ENCODE assay signal across 2 cellular contexts in the genomic region with DNA sequence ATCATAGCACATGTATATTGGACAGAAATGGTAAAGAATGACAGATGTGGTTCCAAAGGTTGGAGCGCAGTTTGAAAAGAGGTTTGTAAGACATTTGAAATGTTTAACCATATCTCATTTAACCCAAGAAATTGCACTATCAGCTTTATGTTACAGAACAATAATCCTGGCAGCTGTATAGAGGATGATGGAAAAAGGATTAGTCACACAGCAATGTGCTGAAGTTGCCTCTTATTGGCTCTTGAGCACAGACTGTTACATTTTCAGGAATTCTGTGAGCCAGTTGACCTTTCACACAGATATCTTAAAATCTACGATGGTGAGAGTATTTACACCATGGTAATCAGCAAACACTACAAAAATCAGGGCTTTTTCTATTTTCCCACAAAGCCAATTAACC.
TF ChIP-seq lines count a peak whose summit lies in the region.

No MANE protein-coding gene starts in this region.

TF ChIP-seq in SK-N-SH, 30 proteins besides CTCF, POLR2A, EP300 and RAD21:
- TF ChIP-seq, protein P1, sequence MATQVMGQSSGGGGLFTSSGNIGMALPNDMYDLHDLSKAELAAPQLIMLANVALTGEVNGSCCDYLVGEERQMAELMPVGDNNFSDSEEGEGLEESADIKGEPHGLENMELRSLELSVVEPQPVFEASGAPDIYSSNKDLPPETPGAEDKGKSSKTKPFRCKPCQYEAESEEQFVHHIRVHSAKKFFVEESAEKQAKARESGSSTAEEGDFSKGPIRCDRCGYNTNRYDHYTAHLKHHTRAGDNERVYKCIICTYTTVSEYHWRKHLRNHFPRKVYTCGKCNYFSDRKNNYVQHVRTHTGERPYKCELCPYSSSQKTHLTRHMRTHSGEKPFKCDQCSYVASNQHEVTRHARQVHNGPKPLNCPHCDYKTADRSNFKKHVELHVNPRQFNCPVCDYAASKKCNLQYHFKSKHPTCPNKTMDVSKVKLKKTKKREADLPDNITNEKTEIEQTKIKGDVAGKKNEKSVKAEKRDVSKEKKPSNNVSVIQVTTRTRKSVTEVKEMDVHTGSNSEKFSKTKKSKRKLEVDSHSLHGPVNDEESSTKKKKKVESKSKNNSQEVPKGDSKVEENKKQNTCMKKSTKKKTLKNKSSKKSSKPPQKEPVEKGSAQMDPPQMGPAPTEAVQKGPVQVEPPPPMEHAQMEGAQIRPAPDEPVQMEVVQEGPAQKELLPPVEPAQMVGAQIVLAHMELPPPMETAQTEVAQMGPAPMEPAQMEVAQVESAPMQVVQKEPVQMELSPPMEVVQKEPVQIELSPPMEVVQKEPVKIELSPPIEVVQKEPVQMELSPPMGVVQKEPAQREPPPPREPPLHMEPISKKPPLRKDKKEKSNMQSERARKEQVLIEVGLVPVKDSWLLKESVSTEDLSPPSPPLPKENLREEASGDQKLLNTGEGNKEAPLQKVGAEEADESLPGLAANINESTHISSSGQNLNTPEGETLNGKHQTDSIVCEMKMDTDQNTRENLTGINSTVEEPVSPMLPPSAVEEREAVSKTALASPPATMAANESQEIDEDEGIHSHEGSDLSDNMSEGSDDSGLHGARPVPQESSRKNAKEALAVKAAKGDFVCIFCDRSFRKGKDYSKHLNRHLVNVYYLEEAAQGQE (IDR thresholded peaks at IDR 0.05; ENCODE audit: low read depth, low read length), result no peak

TF ChIP-seq in SK-N-SH treated with all-trans-retinoic acid at 6 μM for 48 hours, 23 proteins besides CTCF, POLR2A, EP300 and RAD21 (continued from another document):
- TF ChIP-seq, protein P2, sequence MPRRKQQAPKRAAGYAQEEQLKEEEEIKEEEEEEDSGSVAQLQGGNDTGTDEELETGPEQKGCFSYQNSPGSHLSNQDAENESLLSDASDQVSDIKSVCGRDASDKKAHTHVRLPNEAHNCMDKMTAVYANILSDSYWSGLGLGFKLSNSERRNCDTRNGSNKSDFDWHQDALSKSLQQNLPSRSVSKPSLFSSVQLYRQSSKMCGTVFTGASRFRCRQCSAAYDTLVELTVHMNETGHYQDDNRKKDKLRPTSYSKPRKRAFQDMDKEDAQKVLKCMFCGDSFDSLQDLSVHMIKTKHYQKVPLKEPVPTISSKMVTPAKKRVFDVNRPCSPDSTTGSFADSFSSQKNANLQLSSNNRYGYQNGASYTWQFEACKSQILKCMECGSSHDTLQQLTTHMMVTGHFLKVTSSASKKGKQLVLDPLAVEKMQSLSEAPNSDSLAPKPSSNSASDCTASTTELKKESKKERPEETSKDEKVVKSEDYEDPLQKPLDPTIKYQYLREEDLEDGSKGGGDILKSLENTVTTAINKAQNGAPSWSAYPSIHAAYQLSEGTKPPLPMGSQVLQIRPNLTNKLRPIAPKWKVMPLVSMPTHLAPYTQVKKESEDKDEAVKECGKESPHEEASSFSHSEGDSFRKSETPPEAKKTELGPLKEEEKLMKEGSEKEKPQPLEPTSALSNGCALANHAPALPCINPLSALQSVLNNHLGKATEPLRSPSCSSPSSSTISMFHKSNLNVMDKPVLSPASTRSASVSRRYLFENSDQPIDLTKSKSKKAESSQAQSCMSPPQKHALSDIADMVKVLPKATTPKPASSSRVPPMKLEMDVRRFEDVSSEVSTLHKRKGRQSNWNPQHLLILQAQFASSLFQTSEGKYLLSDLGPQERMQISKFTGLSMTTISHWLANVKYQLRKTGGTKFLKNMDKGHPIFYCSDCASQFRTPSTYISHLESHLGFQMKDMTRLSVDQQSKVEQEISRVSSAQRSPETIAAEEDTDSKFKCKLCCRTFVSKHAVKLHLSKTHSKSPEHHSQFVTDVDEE (CRISPR knock-in tag; IDR thresholded peaks at IDR 0.05), result no peak
TF ChIP-seq in SK-N-SH treated with all-trans-retinoic acid at 6 μM for 48 hours: peak in this region for 0.
